Comparison of ENCODE assay signal across 25 cellular contexts in genomic region chr20:13148961-13149360, GRCh38.
"Had no signal": no experiment of that assay in that cellular context is flagged by ENCODE, and none has a peak within 500 bp of the region (broad histone marks: within the 10 kb centered on the region; RNA-seq: fewer than 3 reads in every experiment).

No MANE protein-coding gene starts in this region.

- H3K36me3 ChIP-seq: suprapubic skin, transverse colon, upper lobe of right lung, uterus, vagina had no signal

- H3K27me3 ChIP-seq: stomach, suprapubic skin, testis, tibial artery, tibial nerve, transverse colon, upper lobe of left lung, upper lobe of right lung, uterus, vagina had no signal

- H3K27ac ChIP-seq: stomach, testis, thoracic aorta, tibial artery, transverse colon, upper lobe of left lung, upper lobe of right lung, uterus, vagina had no signal

- H3K4me1 ChIP-seq: suprapubic skin, transverse colon, uterus had no signal

- H3K9me3 ChIP-seq: stomach, suprapubic skin, testis, thoracic aorta, tibial artery, tibial nerve, transverse colon, upper lobe of left lung, upper lobe of right lung, uterus, vagina had no signal

- H3K4me3 ChIP-seq: stomach, suprapubic skin, testis, thoracic aorta, tibial artery, tibial nerve, transverse colon, upper lobe of left lung, upper lobe of right lung, uterus, vagina had no signal

- ATAC-seq: stimulated activated effector memory CD8-positive, alpha-beta T cell treated with anti-CD3 and anti-CD28 coated beads, Interleukin-12 subunit alpha, Interleukin-12 subunit beta, amount 100 ng/mL, for 72 hours; stimulated activated memory B cell treated with anti-CD40 and anti-IgM and Interleukin-4, amounts not matched to agents 10 μg/mL and 1 μg/mL and 100 μg/mL, for 72 hours; stimulated activated naive B cell treated with anti-CD40 and anti-IgM and Interleukin-4, amounts not matched to agents 10 μg/mL and 1 μg/mL and 100 μg/mL, for 72 hours; stimulated activated naive CD8-positive, alpha-beta T cell treated with anti-CD3 and anti-CD28 coated beads, Interleukin-15, amount 100 ng/mL, for 72 hours; stimulated activated naive CD8-positive, alpha-beta T cell treated with anti-CD3 and anti-CD28 coated beads, Interleukin-15, Interleukin-2, amounts not matched to agents 100 U/mL and 50 U/mL, for 24 hours had no signal

- DNase-seq: stimulated activated CD4-positive, alpha-beta T cell treated with anti-CD3 and anti-CD28 coated beads, Interleukin-2, amount 100 ng/mL, for 24 hours; stimulated activated CD4-positive, alpha-beta T cell treated with anti-CD3 and anti-CD28 coated beads, Interleukin-2, amount 100 ng/mL, for 48 hours; stimulated activated CD4-positive, alpha-beta T cell treated with anti-CD3 and anti-CD28 coated beads, Interleukin-4, amount 100 ng/mL, for 1 hour; stimulated activated CD4-positive, alpha-beta T cell treated with anti-CD3 and anti-CD28 coated beads, Interleukin-4, amount 100 ng/mL, for 24 hours; stimulated activated CD4-positive, alpha-beta T cell treated with anti-CD3 and anti-CD28 coated beads, Interleukin-4, amount 100 ng/mL, for 4 hours; stimulated activated CD8-positive, alpha-beta memory T cell treated with anti-CD3 and anti-CD28 coated beads, Interleukin-4, amount 100 ng/mL, for 48 hours; stimulated activated naive B cell treated with anti-CD40 and anti-IgM and Interleukin-4, amounts not matched to agents 10 μg/mL and 1 μg/mL and 100 μg/mL, for 72 hours; stimulated activated naive CD4-positive, alpha-beta T cell; stimulated activated naive CD4-positive, alpha-beta T cell treated with Interleukin-2 at 50 U/mL for 16 hours; stimulated activated naive CD8-positive, alpha-beta T cell treated with anti-CD3 and anti-CD28 coated beads, Interleukin-15, amount 100 ng/mL, for 72 hours; stimulated activated naive CD8-positive, alpha-beta T cell treated with anti-CD3 and anti-CD28 coated beads, Interleukin-15, Interleukin-2, amounts not matched to agents 100 U/mL and 50 U/mL, for 24 hours; stomach; testis; tibial artery; transverse colon; trophoblast cell; upper lobe of left lung; upper lobe of right lung; uterus had no signal
